Comparison of ENCODE assay signal across 1 cellular context in the genomic region with DNA sequence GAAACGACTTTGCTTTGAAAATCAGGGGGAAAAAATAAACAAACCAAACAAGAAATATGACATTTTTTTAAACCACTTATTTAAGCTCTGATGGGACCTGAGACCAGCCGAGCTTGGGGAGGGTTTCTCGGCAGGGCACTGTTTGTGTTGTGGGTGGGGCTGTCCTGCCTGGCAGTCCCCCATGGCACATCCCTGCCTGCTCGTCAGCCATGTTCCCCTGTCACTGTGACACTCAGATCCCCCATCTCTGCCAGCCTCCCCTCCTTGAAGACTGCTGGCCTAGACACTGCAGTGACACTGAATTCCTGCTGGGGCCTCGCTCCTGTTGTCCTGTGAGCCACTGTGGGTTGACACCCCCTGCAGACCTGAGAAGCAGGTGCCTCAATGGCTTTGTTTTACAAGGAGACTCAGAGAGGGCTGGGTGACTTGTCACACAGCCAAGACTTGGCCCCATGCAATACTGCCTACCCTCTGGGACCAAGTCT.
TF ChIP-seq lines count a peak whose summit lies in the region.

No MANE protein-coding gene starts in this region.

TF ChIP-seq in HCT116, 20 proteins besides CTCF, POLR2A, EP300 and RAD21 (continued from another document):
- TF ChIP-seq, protein P1, sequence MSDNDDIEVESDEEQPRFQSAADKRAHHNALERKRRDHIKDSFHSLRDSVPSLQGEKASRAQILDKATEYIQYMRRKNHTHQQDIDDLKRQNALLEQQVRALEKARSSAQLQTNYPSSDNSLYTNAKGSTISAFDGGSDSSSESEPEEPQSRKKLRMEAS (IDR thresholded peaks at IDR 0.05), result no peak
- no peak for TF ChIP-seq TCF7L2 (IDR thresholded peaks at IDR 0.05; ENCODE audit: borderline replicate concordance, extremely low read depth, insufficient read depth, insufficient read length)
- no peak for TF ChIP-seq ZFX (IDR thresholded peaks at IDR 0.05)
- TF ChIP-seq JUND (IDR thresholded peaks at IDR 0.05), result no peak
- TF ChIP-seq REST (IDR thresholded peaks at IDR 0.05; ENCODE audit: low read depth), result no peak
- TF ChIP-seq SP1 (IDR thresholded peaks at IDR 0.05; ENCODE audit: low read depth), result no peak
- TF ChIP-seq POLR2AphosphoS5 (IDR thresholded peaks at IDR 0.05; ENCODE audit: low read depth, low read length), result no peak
- TF ChIP-seq ZBTB33 (IDR thresholded peaks at IDR 0.05; ENCODE audit: extremely low read depth, insufficient replicate concordance, low read length), result no peak
- no peak for TF ChIP-seq YY1 (IDR thresholded peaks at IDR 0.05; ENCODE audit: extremely low read depth, insufficient replicate concordance, low read depth, low read length)
- no peak for TF ChIP-seq CEBPB (IDR thresholded peaks at IDR 0.05; ENCODE audit: low read depth)
- TF ChIP-seq SRF (IDR thresholded peaks at IDR 0.05; ENCODE audit: low read depth), result no peak
- no peak for TF ChIP-seq EZH2phosphoT487 (IDR thresholded peaks at IDR 0.05; ENCODE audit: borderline replicate concordance)
- TF ChIP-seq EZH2 (IDR thresholded peaks at IDR 0.05), result no peak
